ENCODE assay signal across 1 cellular context in genomic region chr6:137387365-137387764, GRCh38.
TF ChIP-seq lines count a peak whose summit lies in the region.

No MANE protein-coding gene starts in this region.

TF ChIP-seq in H1, 55 proteins besides CTCF, POLR2A, EP300 and RAD21 (continued from another document):
- TF ChIP-seq RNF2 (IDR thresholded peaks at IDR 0.05; ENCODE audit: borderline replicate concordance, low read depth, low read length, missing control alignments, poor library complexity, severe bottlenecking) (no peak), SP4 (IDR thresholded peaks at IDR 0.05; ENCODE audit: low read length) (no peak), TAF1 (IDR thresholded peaks at IDR 0.05; ENCODE audit: low read depth, low read length) (no peak), CBX8 (IDR thresholded peaks at IDR 0.05; ENCODE audit: borderline replicate concordance, low read depth, low read length) (no peak), EGR1 (IDR thresholded peaks at IDR 0.05; ENCODE audit: borderline replicate concordance, low read depth, low read length) (no peak), ZNF274 (IDR thresholded peaks at IDR 0.05; ENCODE audit: borderline replicate concordance, extremely low read depth, low read length) (peak; percentile 35; the same call in 1 of the 2 replicates), CREB1 (IDR thresholded peaks at IDR 0.05) (no peak), TCF12 (IDR thresholded peaks at IDR 0.05; ENCODE audit: low read depth, low read length) (peak; percentile 94), KDM1A (IDR thresholded peaks at IDR 0.05; ENCODE audit: borderline replicate concordance, low read length) (no peak), BRCA1 (IDR thresholded peaks at IDR 0.05; ENCODE audit: low read depth, low read length) (no peak), NRF1 (IDR thresholded peaks at IDR 0.05; ENCODE audit: low read depth, low read length) (no peak), EZH2 (IDR thresholded peaks at IDR 0.05; ENCODE audit: low read depth, low read length, severe bottlenecking) (no peak), HDAC6 (IDR thresholded peaks at IDR 0.05; ENCODE audit: low read depth, low read length) (no peak), CHD7 (IDR thresholded peaks at IDR 0.05; ENCODE audit: insufficient replicate concordance, low read length) (no peak), POLR2AphosphoS5 (IDR thresholded peaks at IDR 0.05; ENCODE audit: low read depth, low read length) (peak; percentile 96), TEAD4 (IDR thresholded peaks at IDR 0.05; ENCODE audit: low read depth, low read length) (no peak)
TF ChIP-seq in H1: peak in this region for 4.
